In the genomic region with DNA sequence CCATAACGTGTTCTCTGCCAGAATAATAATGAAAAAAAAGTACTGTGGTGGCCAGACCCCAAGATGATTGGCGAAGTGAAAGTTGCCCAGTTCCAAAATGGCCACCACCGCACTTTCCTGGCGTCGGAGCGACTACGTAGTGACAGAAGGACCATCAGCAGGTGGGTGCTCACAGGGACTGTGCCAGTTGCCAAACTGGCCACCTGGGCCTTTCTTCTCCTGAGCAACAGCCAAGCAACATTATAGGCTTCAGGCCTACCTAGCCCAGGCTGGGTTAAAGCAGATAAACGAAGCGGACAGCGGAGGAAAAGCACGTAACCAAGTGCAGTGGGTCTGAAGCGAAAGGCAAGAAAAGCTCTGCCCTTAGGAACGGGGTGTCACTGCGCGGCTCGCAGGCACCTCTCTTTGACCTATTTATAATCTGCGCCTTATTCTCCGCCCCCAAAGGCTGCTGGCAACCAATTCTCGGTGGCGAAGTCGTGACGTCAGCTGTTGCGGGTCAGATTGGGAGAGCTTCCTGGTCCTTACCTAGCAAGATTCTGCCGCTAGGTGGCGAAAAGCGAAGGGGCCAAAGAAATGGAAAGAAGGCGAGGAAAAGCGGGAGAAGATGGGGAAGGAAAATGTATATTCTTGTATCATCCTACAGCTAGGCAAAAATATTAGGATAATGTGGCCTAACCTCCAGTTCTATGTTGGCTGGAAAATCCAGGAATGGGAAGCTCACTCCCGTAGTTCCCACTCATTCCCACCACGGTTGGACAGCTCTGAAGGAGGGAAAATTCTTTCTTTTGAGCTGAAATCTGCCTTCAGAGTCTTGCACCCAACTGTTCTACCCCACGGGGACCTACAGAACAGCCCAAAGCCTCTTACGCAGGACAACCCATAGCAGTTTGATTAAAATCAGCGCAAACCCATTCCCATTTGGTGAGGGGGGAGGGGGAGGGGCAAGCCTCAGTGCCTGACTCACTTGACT, we compare ENCODE assay signal across 8 cellular contexts. TPM values are rescaled to one million over a fixed set of nuclear protein-coding genes. Genes with fewer than 3 reads are reported as not detected.
DNase-seq lines count a peak whose midpoint lies in the region.

No MANE protein-coding gene starts in this region.

- H3K4me1 ChIP-seq in HAP-1 (peaks cover 9% of the 10 kb centered on the region), neuronal stem cell (ENCODE audit: control insufficient read depth in 2 of 2, insufficient read depth in 1 of 2, low read depth in 1 of 2, low read length in 2 of 2) (peaks cover 0 to 7% of the 10 kb centered on the region in 2 donors)

- no peak overlapping the region for H3K14ac ChIP-seq in neuronal stem cell (ENCODE audit: low read length)

- peak overlapping the region; percentile 66 for H3K4me2 ChIP-seq in neuronal stem cell (ENCODE audit: insufficient read depth, low read length, poor library complexity, severe bottlenecking)

- H2BK5ac ChIP-seq in neuronal stem cell (ENCODE audit: low read length): no peak overlapping the region

- in situ Hi-C loops in HAP-1 (cut with MboI; ENCODE audit: low sequenced_read_pairs): no loop called here

- H2AK5ac ChIP-seq in neuronal stem cell (ENCODE audit: low read depth, low read length): no peak overlapping the region

- H3K27ac ChIP-seq in neuronal stem cell (replicated peaks; ENCODE audit: low read length) (peak overlapping the region; percentile 53), substantia nigra (ENCODE audit: low read depth, low read length, poor library complexity, severe bottlenecking) (peak overlapping the region; percentile 89)

- H3K79me1 ChIP-seq in neuronal stem cell (ENCODE audit: low read depth, low read length): no peaks in the 10 kb centered on the region

- H3K9me3 ChIP-seq in HAP-1 (no peaks in the 10 kb centered on the region), MG63 (no peaks in the 10 kb centered on the region), neuronal stem cell (replicated peaks in 1 of 2; ENCODE audit: control insufficient read depth in 2 of 2, insufficient read depth in 1 of 2, low read depth in 1 of 2, low read length in 2 of 2) (no peaks in the 10 kb centered on the region)

- no peak overlapping the region for H4K91ac ChIP-seq in neuronal stem cell (ENCODE audit: low read depth, low read length, poor library complexity)

- H3K4ac ChIP-seq in neuronal stem cell (ENCODE audit: low read length): no peak overlapping the region

- no peak overlapping the region for H3K23ac ChIP-seq in neuronal stem cell (ENCODE audit: low read depth, low read length, poor library complexity)

- peak; percentile 90 for DNase-seq in GDM1 (lab: John Stamatoyannopoulos, UW)
- DNase-seq in HAP-1 (ENCODE audit: low spot score in 2 of 2): peak; percentile 92 to 99
- DNase-seq in MG63: peak; percentile 87
- peak; percentile 92 for DNase-seq in SHP77 treated with DMSO at 0.1 percent for 48 hours (lab: John Stamatoyannopoulos, UW)
- peak; percentile 96 for DNase-seq in activated gamma-delta T cell treated with anti-CD3 and anti-CD28 coated beads, Interleukin-2, amount 50 U/mL, for 16 hours (ENCODE audit: low read depth)
- peak; percentile 93 for DNase-seq in foreskin melanocyte
- peak; percentile 98 for DNase-seq in neuronal stem cell (ENCODE audit: low spot score)
- peak; percentile 35 to 100 (median 97) for DNase-seq in substantia nigra (lab: John Stamatoyannopoulos, UW)

- H2AFZ ChIP-seq in neuronal stem cell (ENCODE audit: low read length): peak overlapping the region; percentile 92

- no peak overlapping the region for H2BK15ac ChIP-seq in neuronal stem cell (ENCODE audit: low read length)

- H2BK120ac ChIP-seq in neuronal stem cell (ENCODE audit: low read depth, low read length): no peak overlapping the region

- no peak overlapping the region for H3K9ac ChIP-seq in neuronal stem cell (ENCODE audit: low read depth, low read length, poor library complexity)

- peak overlapping the region; percentile 92 for H3K18ac ChIP-seq in neuronal stem cell (ENCODE audit: low read length)

- no peak overlapping the region for H4K8ac ChIP-seq in neuronal stem cell (ENCODE audit: low read depth, low read length)

- H3K36me3 ChIP-seq in HAP-1 (replicated peaks) (no peaks in the 10 kb centered on the region), MG63 (no peaks in the 10 kb centered on the region), neuronal stem cell (replicated peaks in 1 of 2; ENCODE audit: control insufficient read depth in 2 of 2, insufficient read depth in 2 of 2, low read length in 2 of 2) (no peaks in the 10 kb centered on the region)

- no CpG with 5 or more reads among the region's 33 CpGs for WGBS in neuronal stem cell (ENCODE audit: extremely low coverage in 2 of 2, insufficient read length in 2 of 2, insufficient replicate concordance in 1 of 2), 2 donors

- no peak overlapping the region for H2BK12ac ChIP-seq in neuronal stem cell (ENCODE audit: low read length)

- H3K4me3 ChIP-seq in HAP-1 (peak overlapping the region; percentile 25), MG63 (peak overlapping the region; percentile 39), neuronal stem cell (ENCODE audit: low read length in 2 of 2) (peak overlapping the region; percentile 50 to 79)

- H3K27me3 ChIP-seq in HAP-1 (ENCODE audit: low read depth) (no peaks in the 10 kb centered on the region), MG63 (no peaks in the 10 kb centered on the region), neuronal stem cell (ENCODE audit: control insufficient read depth in 3 of 3, insufficient read depth in 3 of 3, low read depth in 1 of 3, low read length in 3 of 3) (peaks cover 0 to 9% (median 1%) of the 10 kb centered on the region in 3 experiments)

RNA-seq across cellular contexts. Expression of gene MOG, which starts 6.9 kb away (rescaled TPM):
- total RNA-seq in MG63 (2014; rRNA removed; shearing (Covaris generic); ENCODE audit: low replicate concordance): not detected in 2 replicates
- polyA plus RNA-seq in neuronal stem cell (2013, experiment 1 of 2): 0.32 TPM
- polyA plus RNA-seq in neuronal stem cell (2013, experiment 2 of 2): 0.10 TPM

RNA-seq across cellular contexts. Expression of gene GABBR1, which starts 17.0 kb away (rescaled TPM):
- total RNA-seq in MG63 (2014; rRNA removed; shearing (Covaris generic); ENCODE audit: low replicate concordance): 1.9 and 3.7 TPM in 2 replicates
- 36.7 TPM for polyA plus RNA-seq in neuronal stem cell (2013, experiment 1 of 2)
- polyA plus RNA-seq in neuronal stem cell (2013, experiment 2 of 2): 37.1 TPM

RNA-seq across cellular contexts. Expression of gene ZFP57, which starts 31.0 kb away (rescaled TPM):
- total RNA-seq in MG63 (2014; rRNA removed; shearing (Covaris generic); ENCODE audit: low replicate concordance): not detected in 2 replicates
- 0.17 TPM for polyA plus RNA-seq in neuronal stem cell (2013, experiment 1 of 2)
- 0.14 TPM for polyA plus RNA-seq in neuronal stem cell (2013, experiment 2 of 2)

Comparison
In these comparisons a context has a peak if more than half of its experiments do, and no peak if none do; other contexts are left out.
1. Peak in every context shown above with its lines: DNase-seq, H3K4me3 ChIP-seq and H3K27ac ChIP-seq.